ENCODE assay signal across 8 cellular contexts in genomic region chr2:95076705-95077520, GRCh38.
DNase-seq lines count a peak whose midpoint lies in the region; ATAC-seq and TF ChIP-seq lines count a peak whose summit lies in the region.

No MANE protein-coding gene starts in this region.

- peaks cover 15% of the 10 kb centered on the region for H3K4me1 Mint-ChIP-seq in nephron progenitor cell

- no peak overlapping the region for H3K27ac Mint-ChIP-seq in nephron progenitor cell

- DNase-seq in GM19240 (ENCODE audit: insufficient read length, low spot score) (peak; percentile 55), NT2/D1 (ENCODE audit: low read depth, low spot score) (peak; percentile 52), activated T-helper 1 cell treated with Interleukin-2 at 50 U/mL for 16 hours (ENCODE audit: low read depth) (peak; percentile 87), fibroblast of mammary gland (ENCODE audit: low read depth) (peak; percentile 43), nephron progenitor cell (peak; percentile 87)
- peak; percentile 92 for DNase-seq in stimulated activated naive CD8-positive, alpha-beta T cell treated with anti-CD3 and anti-CD28 coated beads, Interleukin-15, Interleukin-2, amounts not matched to agents 100 U/mL and 50 U/mL, for 24 hours

- TF ChIP-seq CTCF in C4-2B (conservative IDR thresholded peaks at IDR 0.05) (peak; percentile 92), fibroblast of mammary gland (conservative IDR thresholded peaks at IDR 0.05; ENCODE audit: control insufficient read depth, insufficient read depth, low read depth, low read length) (peak; percentile 67), nephron progenitor cell (IDR thresholded peaks at IDR 0.05) (peak; percentile 75)

- H3K36me3 ChIP-seq in NT2/D1 (ENCODE audit: insufficient read depth, insufficient read length, low read length), result no peaks in the 10 kb centered on the region

- peak overlapping the region; percentile 53 for H3K27ac ChIP-seq in C4-2B

- H3K9me3 ChIP-seq in NT2/D1 (ENCODE audit: insufficient read depth, low read length), result no peaks in the 10 kb centered on the region; the same call in 1 of the 2 replicates

- H3K36me3 Mint-ChIP-seq in nephron progenitor cell (ENCODE audit: low read depth), result no peaks in the 10 kb centered on the region

- peak; percentile 79 for ATAC-seq in HG03521 (IDR thresholded peaks at IDR 0.05; ENCODE audit: unreplicated experiment)
- peak; percentile 77 for ATAC-seq in stimulated activated naive CD8-positive, alpha-beta T cell treated with anti-CD3 and anti-CD28 coated beads, Interleukin-15, Interleukin-2, amounts not matched to agents 100 U/mL and 50 U/mL, for 24 hours

- peaks cover 15% of the 10 kb centered on the region for H3K4me1 ChIP-seq in NT2/D1 (ENCODE audit: insufficient read depth, insufficient read length)

- no peaks in the 10 kb centered on the region for H3K9me3 Mint-ChIP-seq in nephron progenitor cell

- peak overlapping the region; percentile 47 for H3K9ac ChIP-seq in NT2/D1 (ENCODE audit: insufficient read length, low read depth)

- H3K4me3 Mint-ChIP-seq in nephron progenitor cell, result peak overlapping the region; percentile 82

- H3K27me3 Mint-ChIP-seq in nephron progenitor cell (ENCODE audit: low read depth, poor library complexity), result peaks cover 26% of the 10 kb centered on the region

- no peaks in the 10 kb centered on the region for H3K27me3 ChIP-seq in NT2/D1 (ENCODE audit: insufficient read depth, insufficient read length)

- H3K4me3 ChIP-seq in NT2/D1 (ENCODE audit: insufficient read length, low read depth), result peak overlapping the region; percentile 38
- peak overlapping the region; percentile 36 for H3K4me3 ChIP-seq in fibroblast of mammary gland (ENCODE audit: control insufficient read depth, low read depth, low read length)

Comparison
In these comparisons a context has a peak if more than half of its experiments do, and no peak if none do; other contexts are left out.
1. Peak in every context shown above with its lines: DNase-seq, ATAC-seq, H3K4me3 ChIP-seq and H3K27ac ChIP-seq.